ENCODE assay signal across 8 cellular contexts in genomic region chr11:57527056-57527631, GRCh38. TPM values are rescaled to one million over a fixed set of nuclear protein-coding genes. Genes with fewer than 3 reads are reported as not detected.
DNase-seq lines count a peak whose midpoint lies in the region; ATAC-seq and TF ChIP-seq lines count a peak whose summit lies in the region.

No MANE protein-coding gene starts in this region.

- intact Hi-C loops in gastrocnemius medialis (cut with DNase I; ENCODE audit: low total_unique reads) = loop anchor here (2.0 to 5.0 kb wide), 2 partner anchors 70 to 180 kb away; no protein-coding TSS in a partner anchor

- no peak overlapping the region for H2AFZ ChIP-seq in SU-DHL-6 (ENCODE audit: low read depth, low read length, severe bottlenecking)

- H3K27ac ChIP-seq in SU-DHL-6 (ENCODE audit: low read depth, low read length) = no peak overlapping the region
- no peak overlapping the region for H3K27ac ChIP-seq in right atrium auricular region
- H3K27ac ChIP-seq in gastrocnemius medialis = no peak overlapping the region

- TF ChIP-seq CTCF in SU-DHL-6 (IDR thresholded peaks at IDR 0.05; ENCODE audit: insufficient read depth, low read length, poor library complexity, severe bottlenecking) (peak; percentile 90), right atrium auricular region (IDR thresholded peaks at IDR 0.05) (peak; percentile 85 to 94), gastrocnemius medialis (IDR thresholded peaks at IDR 0.05 in 4 of 5, conservative IDR thresholded peaks at IDR 0.05 in 1 of 5) (peak; percentile 89 to 96 (median 94))

- H3K4me2 ChIP-seq in SU-DHL-6 (ENCODE audit: low read depth, low read length, poor library complexity, severe bottlenecking) = no peak overlapping the region

- H3K79me2 ChIP-seq in SU-DHL-6 (ENCODE audit: insufficient read depth, low read length) = peaks cover 25% of the 10 kb centered on the region

- peaks cover 0 to 13% of the 10 kb centered on the region in 2 donors for H3K4me1 ChIP-seq in right atrium auricular region
- H3K4me1 ChIP-seq in gastrocnemius medialis = peaks cover 13 to 19% of the 10 kb centered on the region in 2 donors

- peak; percentile 52 for DNase-seq in DMS79 (lab: John Stamatoyannopoulos, UW)
- peak; percentile 47 for DNase-seq in KG1 (lab: John Stamatoyannopoulos, UW)
- DNase-seq in activated naive CD8-positive, alpha-beta T cell treated with anti-CD3 and anti-CD28 coated beads, Interleukin-2, amount 50 U/mL, for 16 hours (ENCODE audit: low read depth, low spot score) = peak; percentile 34
- DNase-seq in right atrium auricular region (ENCODE audit: low spot score) = peak; percentile 77
- DNase-seq in gastrocnemius medialis = no peak

- no peak for ATAC-seq in gastrocnemius medialis
- no peak for ATAC-seq in HG03045 (IDR thresholded peaks at IDR 0.05; ENCODE audit: unreplicated experiment)
- ATAC-seq in GM21526 (IDR thresholded peaks at IDR 0.05; ENCODE audit: low FRiP score, unreplicated experiment) = no peak

- in situ Hi-C loops in gastrocnemius medialis (cut with MboI; ENCODE audit: low sequenced_read_pairs in 4 of 4) = loop anchor here in 3 of 4 donors (5.0 to 10.0 kb wide), 3 partner anchors 35 to 182 kb away; no protein-coding TSS in a partner anchor

- H3K9me2 ChIP-seq in SU-DHL-6 (replicated peaks; ENCODE audit: insufficient read depth, low read length) = no peaks in the 10 kb centered on the region

- no peak for TF ChIP-seq POLR2A in gastrocnemius medialis (IDR thresholded peaks at IDR 0.05)

- no peaks in the 10 kb centered on the region; the same call in 1 of the 2 replicates for H4K20me1 ChIP-seq in SU-DHL-6 (ENCODE audit: low read depth, low read length)

- H3K36me3 ChIP-seq in SU-DHL-6 (ENCODE audit: low read length) (no peaks in the 10 kb centered on the region), right atrium auricular region (peaks cover 11% of the 10 kb centered on the region), gastrocnemius medialis (peaks cover 0 to 4% of the 10 kb centered on the region in 2 donors)

- no peak overlapping the region for H3K4me3 ChIP-seq in SU-DHL-6 (ENCODE audit: insufficient read depth, low read length, poor library complexity, severe bottlenecking)
- no peak overlapping the region for H3K4me3 ChIP-seq in right atrium auricular region
- H3K4me3 ChIP-seq in gastrocnemius medialis = no peak overlapping the region

- H3F3A ChIP-seq in SU-DHL-6 (ENCODE audit: insufficient read depth) = peaks cover 7% of the 10 kb centered on the region; the same call in 1 of the 2 replicates

- H3K9me3 ChIP-seq in SU-DHL-6 (ENCODE audit: insufficient read depth, low read length) (no peaks in the 10 kb centered on the region), right atrium auricular region (no peaks in the 10 kb centered on the region), gastrocnemius medialis (no peaks in the 10 kb centered on the region)

- no peak overlapping the region for H3K9ac ChIP-seq in SU-DHL-6 (ENCODE audit: low read length)

- H3K27me3 ChIP-seq in SU-DHL-6 (ENCODE audit: low read length) (no peaks in the 10 kb centered on the region), right atrium auricular region (no peaks in the 10 kb centered on the region), gastrocnemius medialis (no peaks in the 10 kb centered on the region)

RNA-seq across cellular contexts. Expression of gene TIMM10, which starts 3.4 kb away (rescaled TPM):
- 10 to 100 TPM; 27.3 to 63.4 TPM for total RNA-seq in right atrium auricular region
- total RNA-seq in gastrocnemius medialis = 10 to 100 TPM; 45.4 to 61.7 (median 49.5) TPM

RNA-seq across cellular contexts. Expression of gene SMTNL1, which starts 10.3 kb away (rescaled TPM):
- not detected for total RNA-seq in right atrium auricular region
- 10 to 100 TPM; 23.0 to 52.7 (median 43.4) TPM for total RNA-seq in gastrocnemius medialis

RNA-seq across cellular contexts. Expression of gene SLC43A1, which starts 11.6 kb away (rescaled TPM):
- total RNA-seq in right atrium auricular region (10 to 100 TPM in 1 of 2 donors, 1 to 10 TPM in 1; 5.0 to 10.4 TPM), gastrocnemius medialis (10 to 100 TPM in 3 of 4 donors, 1 to 10 TPM in 1; 7.4 to 35.1 (median 15.8) TPM)

RNA-seq across cellular contexts. Expression of gene UBE2L6, which starts 40.3 kb away (rescaled TPM):
- total RNA-seq in right atrium auricular region (10 to 100 TPM in 1 of 2 donors, 1 to 10 TPM in 1; 8.1 to 22.5 TPM), gastrocnemius medialis (1 to 10 TPM; 5.5 to 9.0 (median 6.7) TPM)

Comparison
In these comparisons a context has a peak if more than half of its experiments do, and no peak if none do; other contexts are left out.
1. DNase-seq: peak in DMS79 (single experiment), KG1 (single experiment), activated naive CD8-positive, alpha-beta T cell treated with anti-CD3 and anti-CD28 coated beads, Interleukin-2, amount 50 U/mL, for 16 hours (single experiment) and right atrium auricular region (single experiment); none in gastrocnemius medialis (0 of 2).
2. RNA of gene SMTNL1, which starts 10.3 kb away (total RNA-seq): 23.0 to 52.7 TPM in gastrocnemius medialis; not detected in right atrium auricular region; every median in the first group is over 10 times any median in the second.
3. Peak in every context shown above with its lines, with median percentiles within 50 percentile points of each other: CTCF ChIP-seq.